Comparison of ENCODE assay signal across 13 cellular contexts in the genomic region with DNA sequence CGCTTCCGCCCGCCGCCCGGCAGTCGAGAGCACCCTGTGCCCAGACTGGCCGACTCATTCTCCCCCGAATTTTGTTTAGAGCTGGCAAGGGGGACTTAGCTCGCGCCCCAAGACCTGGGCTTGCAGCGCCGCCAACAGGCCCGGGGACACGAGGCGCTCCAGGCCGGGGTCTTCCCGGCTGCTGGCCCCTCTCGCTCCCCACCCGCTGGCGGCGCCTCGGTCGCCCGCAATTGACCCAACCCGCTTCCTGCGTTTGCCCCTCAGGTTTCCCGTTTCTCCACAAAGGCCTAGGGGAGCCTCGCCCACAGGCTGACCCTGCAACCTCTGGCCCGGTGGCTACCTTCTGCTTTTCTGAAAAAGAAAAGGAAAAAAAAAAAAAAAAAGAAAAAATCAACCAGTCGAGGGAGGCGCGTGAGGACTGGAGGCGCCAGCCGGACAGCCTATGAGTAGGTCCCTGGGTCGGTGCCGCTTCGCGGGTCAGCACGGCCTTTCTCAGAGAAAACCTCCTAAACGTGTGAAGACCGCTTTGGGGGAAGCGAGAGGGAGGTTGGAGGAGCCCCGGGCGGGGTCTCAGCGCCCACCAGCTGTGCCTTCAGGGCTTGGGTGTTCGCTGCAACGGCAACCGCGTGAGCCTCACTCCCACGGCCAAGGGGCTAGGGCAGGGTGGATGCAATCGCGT. TPM values are rescaled to one million over a fixed set of nuclear protein-coding genes. Genes with fewer than 3 reads are reported as not detected.
DNase-seq lines count a peak whose midpoint lies in the region; ATAC-seq and TF ChIP-seq lines count a peak whose summit lies in the region.
"Had no signal": no experiment of that assay in that cellular context is flagged by ENCODE, and none has a peak within 500 bp of the region (broad histone marks: within the 10 kb centered on the region; RNA-seq: fewer than 3 reads in every experiment).

No MANE protein-coding gene starts in this region.

- H3K4me1 ChIP-seq in cardiac muscle cell (ENCODE audit: low read depth): peaks cover 12% of the 10 kb centered on the region
- H3K4me1 ChIP-seq in heart right ventricle: peaks cover 18 to 57% (median 48%) of the 10 kb centered on the region in 9 donors

- no peak for TF ChIP-seq CTCF in cardiac muscle cell (IDR thresholded peaks at IDR 0.05; ENCODE audit: low read depth, low read length)
- TF ChIP-seq CTCF in heart right ventricle (IDR thresholded peaks at IDR 0.05): no peak

- H3K27me3 Mint-ChIP-seq in activated T-cell treated with anti-CD3 and anti-CD28 coated beads, Interleukin-2, amount 50 U/mL, for 72 hours (ENCODE audit: low read depth): peaks cover 98% of the 10 kb centered on the region
- peaks cover 27 to 65% (median 46%) of the 10 kb centered on the region in 3 donors for H3K27me3 Mint-ChIP-seq in immature natural killer cell (ENCODE audit: low read depth in 3 of 3)
- peaks cover 75 to 98% of the 10 kb centered on the region in 2 donors for H3K27me3 Mint-ChIP-seq in stimulated activated naive B cell treated with anti-CD40 and anti-IgM and Interleukin-4, amounts not matched to agents 10 μg/mL and 1 μg/mL and 100 μg/mL, for 72 hours

- H3K9me3 ChIP-seq in cardiac muscle cell (ENCODE audit: low read depth) (no peaks in the 10 kb centered on the region), heart right ventricle (no peaks in the 10 kb centered on the region)
- H3K9me3 ChIP-seq: upper lobe of left lung had no signal

- no peaks in the 10 kb centered on the region for H3K9me3 Mint-ChIP-seq in activated T-cell treated with anti-CD3 and anti-CD28 coated beads, Interleukin-2, amount 50 U/mL, for 72 hours
- H3K9me3 Mint-ChIP-seq in immature natural killer cell: peaks cover 0 to 4% (median 0%) of the 10 kb centered on the region in 6 donors
- no peaks in the 10 kb centered on the region for H3K9me3 Mint-ChIP-seq in stimulated activated naive B cell treated with anti-CD40 and anti-IgM and Interleukin-4, amounts not matched to agents 10 μg/mL and 1 μg/mL and 100 μg/mL, for 72 hours
- H3K9me3 Mint-ChIP-seq: activated CD4-positive, alpha-beta memory T cell treated with anti-CD3 and anti-CD28 coated beads, Interleukin-2, amount 10 ng/mL, durations not matched to agents 7 days and 5 days had no signal

- H3K4me3 Mint-ChIP-seq in activated T-cell treated with anti-CD3 and anti-CD28 coated beads, Interleukin-2, amount 50 U/mL, for 72 hours: peak overlapping the region; percentile 45 to 87
- H3K4me3 Mint-ChIP-seq in immature natural killer cell: peak overlapping the region in 4 of 5 donors; percentile 27 to 53 (median 44)
- peak overlapping the region; percentile 16 to 32 for H3K4me3 Mint-ChIP-seq in stimulated activated naive B cell treated with anti-CD40 and anti-IgM and Interleukin-4, amounts not matched to agents 10 μg/mL and 1 μg/mL and 100 μg/mL, for 72 hours
- H3K4me3 Mint-ChIP-seq: activated CD4-positive, alpha-beta memory T cell treated with anti-CD3 and anti-CD28 coated beads, Interleukin-2, amount 10 ng/mL, durations not matched to agents 7 days and 5 days had no signal

- H3K27ac Mint-ChIP-seq in activated T-cell treated with anti-CD3 and anti-CD28 coated beads, Interleukin-2, amount 50 U/mL, for 72 hours: no peak overlapping the region
- no peak overlapping the region for H3K27ac Mint-ChIP-seq in immature natural killer cell
- no peak overlapping the region for H3K27ac Mint-ChIP-seq in stimulated activated naive B cell treated with anti-CD40 and anti-IgM and Interleukin-4, amounts not matched to agents 10 μg/mL and 1 μg/mL and 100 μg/mL, for 72 hours
- H3K27ac Mint-ChIP-seq: activated CD4-positive, alpha-beta memory T cell treated with anti-CD3 and anti-CD28 coated beads, Interleukin-2, amount 10 ng/mL, durations not matched to agents 7 days and 5 days had no signal

- H3K4me3 ChIP-seq in cardiac muscle cell (peak overlapping the region; percentile 7), heart right ventricle (no peak overlapping the region)
- H3K4me3 ChIP-seq: upper lobe of left lung had no signal

- H3K36me3 ChIP-seq in cardiac muscle cell (no peaks in the 10 kb centered on the region), heart right ventricle (no peaks in the 10 kb centered on the region)
- H3K36me3 ChIP-seq: upper lobe of left lung had no signal

- H3K27ac ChIP-seq in cardiac muscle cell: no peak overlapping the region
- H3K27ac ChIP-seq in heart right ventricle: no peak overlapping the region
- H3K27ac ChIP-seq: upper lobe of left lung had no signal

- intact Hi-C loops in heart right ventricle (cut with DNase I): loop anchor here in 6 of 10 donors (5.0 to 10.0 kb wide), 3 partner anchors 165 to 525 kb away; no protein-coding TSS in a partner anchor

- ATAC-seq in heart right ventricle: no peak
- peak in 1 of 2 donors; percentile 28 for ATAC-seq in activated T-cell treated with anti-CD3 and anti-CD28 coated beads, Interleukin-2, amount 50 U/mL, for 72 hours (replicated peaks in 1 of 2)
- no peak for ATAC-seq in stimulated activated naive B cell treated with anti-CD40 and anti-IgM and Interleukin-4, amounts not matched to agents 10 μg/mL and 1 μg/mL and 100 μg/mL, for 72 hours (replicated peaks)
- no peak for ATAC-seq in HG02642 (IDR thresholded peaks at IDR 0.05; ENCODE audit: poor library complexity, unreplicated experiment)
- no peak for ATAC-seq in GM21423 (IDR thresholded peaks at IDR 0.05; ENCODE audit: unreplicated experiment)
- ATAC-seq in GM19452 (IDR thresholded peaks at IDR 0.05; ENCODE audit: unreplicated experiment): no peak

- peaks cover 49% of the 10 kb centered on the region for H3K4me1 Mint-ChIP-seq in activated T-cell treated with anti-CD3 and anti-CD28 coated beads, Interleukin-2, amount 50 U/mL, for 72 hours (ENCODE audit: low read depth)
- peaks cover 48 to 62% of the 10 kb centered on the region in 2 donors for H3K4me1 Mint-ChIP-seq in immature natural killer cell
- H3K4me1 Mint-ChIP-seq in stimulated activated naive B cell treated with anti-CD40 and anti-IgM and Interleukin-4, amounts not matched to agents 10 μg/mL and 1 μg/mL and 100 μg/mL, for 72 hours: peaks cover 30 to 71% of the 10 kb centered on the region in 2 donors

- H3K36me3 Mint-ChIP-seq in activated T-cell treated with anti-CD3 and anti-CD28 coated beads, Interleukin-2, amount 50 U/mL, for 72 hours (ENCODE audit: insufficient read depth in 2 of 2): no peaks in the 10 kb centered on the region
- no peaks in the 10 kb centered on the region for H3K36me3 Mint-ChIP-seq in immature natural killer cell
- no peaks in the 10 kb centered on the region for H3K36me3 Mint-ChIP-seq in stimulated activated naive B cell treated with anti-CD40 and anti-IgM and Interleukin-4, amounts not matched to agents 10 μg/mL and 1 μg/mL and 100 μg/mL, for 72 hours

- DNase-seq in cardiac muscle cell (ENCODE audit: low read depth in 1 of 2, low spot score in 1 of 2): no peak
- no peak for DNase-seq in heart right ventricle
- no peak for DNase-seq in activated T-cell treated with anti-CD3 and anti-CD28 coated beads, Interleukin-2, amount 50 U/mL, for 72 hours
- no peak for DNase-seq in immature natural killer cell
- no peak for DNase-seq in stimulated activated naive B cell treated with anti-CD40 and anti-IgM and Interleukin-4, amounts not matched to agents 10 μg/mL and 1 μg/mL and 100 μg/mL, for 72 hours
- DNase-seq: activated CD4-positive, alpha-beta memory T cell treated with anti-CD3 and anti-CD28 coated beads, Interleukin-2, amount 10 ng/mL, durations not matched to agents 7 days and 5 days; activated naive CD4-positive, alpha-beta T cell treated with anti-CD3 and anti-CD28 coated beads, Interleukin-2, amount 50 U/mL, for 16 hours; NCI-H1694; NCI-H526 treated with DMSO at 0.1 percent for 48 hours had no signal

- H3K27me3 ChIP-seq in cardiac muscle cell (peaks cover 100% of the 10 kb centered on the region), heart right ventricle (peaks cover 70 to 100% (median 96%) of the 10 kb centered on the region in 7 donors)

- 6% methylated on average over 52 of the region's 52 CpGs for WGBS in heart right ventricle, 2 donors

RNA-seq across cellular contexts. Expression of gene FOXL2, which starts 7.2 kb away (rescaled TPM):
- 0.25 TPM in 1 of 2 replicates, not detected in the other for total RNA-seq in cardiac muscle cell
- not detected in 2 replicates for polyA plus RNA-seq in cardiac muscle cell
- total RNA-seq in heart right ventricle: under 1 TPM in 1 of 10 donors, not detected in 9; 0.12 TPM
- not detected for polyA plus RNA-seq in heart right ventricle
- under 1 TPM; 0.12 to 0.16 TPM for total RNA-seq in activated T-cell treated with anti-CD3 and anti-CD28 coated beads, Interleukin-2, amount 50 U/mL, for 72 hours
- polyA plus RNA-seq in immature natural killer cell: not detected
- total RNA-seq: activated CD4-positive, alpha-beta memory T cell treated with anti-CD3 and anti-CD28 coated beads, Interleukin-2, amount 10 ng/mL, durations not matched to agents 7 days and 5 days had no signal

RNA-seq across cellular contexts. Expression of gene FOXL2NB, which starts 7.3 kb away (rescaled TPM):
- 0.11 TPM in 1 of 2 replicates, not detected in the other for total RNA-seq in cardiac muscle cell
- not detected in 2 replicates for polyA plus RNA-seq in cardiac muscle cell
- total RNA-seq in heart right ventricle: under 1 TPM in 2 of 10 donors, not detected in 8; 0.06 to 0.13 TPM
- under 1 TPM in 1 of 2 donors, not detected in 1; 0.01 TPM for polyA plus RNA-seq in heart right ventricle
- not detected for total RNA-seq in activated T-cell treated with anti-CD3 and anti-CD28 coated beads, Interleukin-2, amount 50 U/mL, for 72 hours
- polyA plus RNA-seq in immature natural killer cell: not detected
- total RNA-seq: activated CD4-positive, alpha-beta memory T cell treated with anti-CD3 and anti-CD28 coated beads, Interleukin-2, amount 10 ng/mL, durations not matched to agents 7 days and 5 days had no signal
